ENCODE assay signal across 8 cellular contexts in genomic region chr3:24573576-24573975, GRCh38.
"Had no signal": no experiment of that assay in that cellular context is flagged by ENCODE, and none has a peak within 500 bp of the region (broad histone marks: within the 10 kb centered on the region; RNA-seq: fewer than 3 reads in every experiment).

No MANE protein-coding gene starts in this region.

- FAIRE-seq: G401.6, GM12878, GM12891, GM12892, GM18507, GM19239 had no signal

- H3K4me3 ChIP-seq: GM12878 had no signal

- ATAC-seq: GM12878 had no signal

- DNase-seq: GDM1, GF-D8 had no signal
